ENCODE assay signal across 1 cellular context in genomic region chr1:24294228-24294672, GRCh38.
TF ChIP-seq lines count a peak whose summit lies in the region.

No MANE protein-coding gene starts in this region.

TF ChIP-seq in SK-N-SH treated with all-trans-retinoic acid at 6 μM for 48 hours, 23 proteins besides CTCF, POLR2A, EP300 and RAD21:
- TF ChIP-seq TOX (CRISPR knock-in tag; IDR thresholded peaks at IDR 0.05; ENCODE audit: borderline replicate concordance), result no peak
- TF ChIP-seq ZFP30 (CRISPR knock-in tag; IDR thresholded peaks at IDR 0.05), result no peak
- TF ChIP-seq, protein P1, sequence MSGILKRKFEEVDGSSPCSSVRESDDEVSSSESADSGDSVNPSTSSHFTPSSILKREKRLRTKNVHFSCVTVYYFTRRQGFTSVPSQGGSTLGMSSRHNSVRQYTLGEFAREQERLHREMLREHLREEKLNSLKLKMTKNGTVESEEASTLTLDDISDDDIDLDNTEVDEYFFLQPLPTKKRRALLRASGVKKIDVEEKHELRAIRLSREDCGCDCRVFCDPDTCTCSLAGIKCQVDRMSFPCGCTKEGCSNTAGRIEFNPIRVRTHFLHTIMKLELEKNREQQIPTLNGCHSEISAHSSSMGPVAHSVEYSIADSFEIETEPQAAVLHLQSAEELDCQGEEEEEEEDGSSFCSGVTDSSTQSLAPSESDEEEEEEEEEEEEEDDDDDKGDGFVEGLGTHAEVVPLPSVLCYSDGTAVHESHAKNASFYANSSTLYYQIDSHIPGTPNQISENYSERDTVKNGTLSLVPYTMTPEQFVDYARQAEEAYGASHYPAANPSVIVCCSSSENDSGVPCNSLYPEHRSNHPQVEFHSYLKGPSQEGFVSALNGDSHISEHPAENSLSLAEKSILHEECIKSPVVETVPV (CRISPR knock-in tag; IDR thresholded peaks at IDR 0.05), result no peak
- TF ChIP-seq ZNF8 (CRISPR knock-in tag; IDR thresholded peaks at IDR 0.05), result peak; percentile 23; the same call in 1 of the 2 replicates
